In the genomic region with DNA sequence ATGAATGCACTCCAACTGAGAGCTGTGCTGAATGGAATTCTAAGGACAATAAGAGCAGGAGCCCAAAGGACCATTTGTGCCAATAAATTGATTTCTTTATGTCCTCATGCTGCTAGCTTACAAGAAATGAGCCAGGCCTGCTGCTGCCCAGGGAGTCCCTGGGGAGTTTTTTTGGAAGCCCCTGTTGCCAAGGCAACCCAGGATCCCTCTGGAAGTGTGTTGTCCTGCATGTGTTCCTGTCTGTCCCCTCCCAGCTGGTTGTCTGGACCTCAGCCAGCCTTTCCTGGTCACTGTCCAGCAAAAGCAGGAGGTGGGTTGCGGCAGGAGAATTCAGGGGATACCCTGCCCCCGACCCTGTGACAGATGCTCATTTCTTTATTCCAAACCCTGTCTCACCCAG, we compare ENCODE assay signal across 1 cellular context.
A peak's percentile ranks its signal among the peaks of the same experiment; 100 is the strongest.
TF ChIP-seq lines count a peak whose summit lies in the region.

No MANE protein-coding gene starts in this region.

TF ChIP-seq in SK-N-SH, 30 proteins besides CTCF, POLR2A, EP300 and RAD21 (continued from another document):
- TF ChIP-seq MXI1 (IDR thresholded peaks at IDR 0.05; ENCODE audit: low read depth, low read length), result 0 out of 2 replicates have a peak, but pooled peaks have one; percentile 21
